18 cellular contexts compared by ENCODE assay signal in the genomic region with DNA sequence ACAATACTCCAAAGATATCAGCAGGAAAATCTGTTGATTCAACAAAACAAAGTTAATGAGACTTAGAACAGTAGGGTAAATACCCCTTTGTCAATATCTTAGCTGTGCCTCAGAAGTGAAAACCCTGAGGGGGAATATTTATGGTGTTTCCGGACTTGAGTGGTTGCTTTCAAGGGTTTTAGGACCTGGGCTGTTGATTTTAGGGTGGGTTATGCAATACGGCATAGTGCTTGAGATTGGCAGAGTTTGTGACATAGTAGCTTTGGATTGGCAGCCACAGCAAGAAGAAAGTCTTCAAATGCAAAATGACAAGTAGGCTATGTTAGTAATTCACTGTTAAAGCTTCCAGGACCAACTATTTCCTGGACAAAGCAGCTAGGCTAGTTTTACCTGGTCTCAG.
DNase-seq lines count a peak whose midpoint lies in the region; ATAC-seq and TF ChIP-seq lines count a peak whose summit lies in the region.
"Had no signal": no experiment of that assay in that cellular context is flagged by ENCODE, and none has a peak within 500 bp of the region (broad histone marks: within the 10 kb centered on the region; RNA-seq: fewer than 3 reads in every experiment).

No MANE protein-coding gene starts in this region.

- no peak overlapping the region for H3K4me3 Mint-ChIP-seq in activated T-cell treated with anti-CD3 and anti-CD28 coated beads, Interleukin-2, amount 50 U/mL, for 24 hours
- H3K4me3 Mint-ChIP-seq: naive thymus-derived CD8-positive, alpha-beta T cell had no signal

- H2AFZ ChIP-seq in hepatocyte: no peak overlapping the region

- no peak overlapping the region for H3K27ac ChIP-seq in hepatocyte
- no peak overlapping the region for H3K27ac ChIP-seq in upper lobe of right lung
- H3K27ac ChIP-seq in RWPE1: no peak overlapping the region
- H3K27ac ChIP-seq: A549, prostate gland had no signal

- ATAC-seq in upper lobe of right lung: peak; percentile 93
- ATAC-seq: A549; naive thymus-derived CD8-positive, alpha-beta T cell; Panc1 had no signal

- no peaks in the 10 kb centered on the region for H3K9me2 ChIP-seq in hepatocyte (replicated peaks; ENCODE audit: insufficient read depth)

- H3K79me2 ChIP-seq in hepatocyte: no peaks in the 10 kb centered on the region

- no peaks in the 10 kb centered on the region for H3K36me3 Mint-ChIP-seq in activated T-cell treated with anti-CD3 and anti-CD28 coated beads, Interleukin-2, amount 50 U/mL, for 24 hours (ENCODE audit: low read depth)
- H3K36me3 Mint-ChIP-seq: naive thymus-derived CD8-positive, alpha-beta T cell had no signal

- intact Hi-C loops in upper lobe of right lung (cut with DNase I) (no loop called here), posterior cingulate gyrus (cut with DNase I) (no loop called here)

- H3K4me2 ChIP-seq in hepatocyte: no peak overlapping the region
- H3K4me2 ChIP-seq: A549 had no signal

- H3K27me3 ChIP-seq in hepatocyte (no peaks in the 10 kb centered on the region), upper lobe of right lung (no peaks in the 10 kb centered on the region)

- H3K27me3 Mint-ChIP-seq in activated T-cell treated with anti-CD3 and anti-CD28 coated beads, Interleukin-2, amount 50 U/mL, for 24 hours: no peaks in the 10 kb centered on the region
- H3K27me3 Mint-ChIP-seq: naive thymus-derived CD8-positive, alpha-beta T cell had no signal

- CTCF ChIA-PET in RWPE1 (lab: Yijun Ruan, JAX): interaction anchor here (0.6 kb wide), 1 partner anchor 686 kb away, joined by 3 read pairs; no protein-coding TSS in a partner anchor

- TF ChIP-seq CTCF in hepatocyte (IDR thresholded peaks at IDR 0.05; ENCODE audit: poor library complexity) (no peak), upper lobe of right lung (IDR thresholded peaks at IDR 0.05) (no peak), RWPE1 (conservative IDR thresholded peaks at IDR 0.05; ENCODE audit: low read depth) (no peak)

- H4K20me1 ChIP-seq in hepatocyte (ENCODE audit: insufficient read depth, poor library complexity, severe bottlenecking): no peaks in the 10 kb centered on the region

- H3K9me3 ChIP-seq in hepatocyte (ENCODE audit: low read depth) (no peaks in the 10 kb centered on the region), upper lobe of right lung (no peaks in the 10 kb centered on the region)
- H3K9me3 ChIP-seq: A549, prostate gland had no signal

- peaks cover 15% of the 10 kb centered on the region for H3K9me3 Mint-ChIP-seq in activated T-cell treated with anti-CD3 and anti-CD28 coated beads, Interleukin-2, amount 50 U/mL, for 24 hours

- peak; percentile 34 for DNase-seq in NCI-H2029 (lab: John Stamatoyannopoulos, UW)
- no peak for DNase-seq in NCI-H2029 treated with DMSO at 0.1 percent for 48 hours (lab: John Stamatoyannopoulos, UW)
- peak; percentile 98 for DNase-seq in NCI-H510A treated with DMSO at 0.1 percent for 48 hours (lab: John Stamatoyannopoulos, UW)
- DNase-seq in hepatocyte (ENCODE audit: low spot score): peak; percentile 19
- no peak for DNase-seq in upper lobe of right lung
- DNase-seq in posterior cingulate gyrus: no peak
- DNase-seq in RWPE1 (ENCODE audit: low spot score): no peak
- DNase-seq in activated T-cell treated with anti-CD3 and anti-CD28 coated beads, Interleukin-2, amount 50 U/mL, for 24 hours: no peak
- DNase-seq: activated CD4-positive, alpha-beta T cell treated with anti-CD3 and anti-CD28 coated beads for 48 hours; activated gamma-delta T cell treated with Interleukin-2 at 50 U/mL for 16 hours; amniotic stem cell; C1 segment of cervical spinal cord; central memory CD4-positive, alpha-beta T cell; naive thymus-derived CD8-positive, alpha-beta T cell; NCI-H2081 had no signal

- H3K27ac Mint-ChIP-seq in activated T-cell treated with anti-CD3 and anti-CD28 coated beads, Interleukin-2, amount 50 U/mL, for 24 hours: no peak overlapping the region
- H3K27ac Mint-ChIP-seq: naive thymus-derived CD8-positive, alpha-beta T cell had no signal

- H3K4me1 ChIP-seq in hepatocyte (ENCODE audit: insufficient read depth) (no peaks in the 10 kb centered on the region), upper lobe of right lung (no peaks in the 10 kb centered on the region)
- H3K4me1 ChIP-seq: A549, prostate gland had no signal

- H3K4me1 Mint-ChIP-seq in activated T-cell treated with anti-CD3 and anti-CD28 coated beads, Interleukin-2, amount 50 U/mL, for 24 hours (ENCODE audit: low read depth): no peaks in the 10 kb centered on the region
- H3K4me1 Mint-ChIP-seq: naive thymus-derived CD8-positive, alpha-beta T cell had no signal

- H3K4me3 ChIP-seq in hepatocyte (no peak overlapping the region), upper lobe of right lung (no peak overlapping the region)
- H3K4me3 ChIP-seq: A549, prostate gland had no signal

- POLR2A ChIA-PET in RWPE1 (lab: Yijun Ruan, JAX; ENCODE audit: low non-redundant PET): no interaction called here

- H3K36me3 ChIP-seq in hepatocyte (replicated peaks; ENCODE audit: insufficient read depth, low read depth): no peaks in the 10 kb centered on the region
- no peaks in the 10 kb centered on the region for H3K36me3 ChIP-seq in upper lobe of right lung
- H3K36me3 ChIP-seq: prostate gland had no signal

- WGBS in hepatocyte (ENCODE audit: low lambda C conversion rate, missing lambda C conversion rate): 39% methylated on average over 2 of the region's 2 CpGs

Comparison
In these comparisons a context has a peak if more than half of its experiments do, and no peak if none do; other contexts are left out.
1. DNase-seq: peak in NCI-H2029 (single experiment), NCI-H510A treated with DMSO at 0.1 percent for 48 hours (single experiment) and hepatocyte (single experiment); none in NCI-H2029 treated with DMSO at 0.1 percent for 48 hours (single experiment), upper lobe of right lung (single experiment), posterior cingulate gyrus (0 of 10), RWPE1 (single experiment) and activated T-cell treated with anti-CD3 and anti-CD28 coated beads, Interleukin-2, amount 50 U/mL, for 24 hours (single experiment).